8 cellular contexts compared by ENCODE assay signal in the genomic region with DNA sequence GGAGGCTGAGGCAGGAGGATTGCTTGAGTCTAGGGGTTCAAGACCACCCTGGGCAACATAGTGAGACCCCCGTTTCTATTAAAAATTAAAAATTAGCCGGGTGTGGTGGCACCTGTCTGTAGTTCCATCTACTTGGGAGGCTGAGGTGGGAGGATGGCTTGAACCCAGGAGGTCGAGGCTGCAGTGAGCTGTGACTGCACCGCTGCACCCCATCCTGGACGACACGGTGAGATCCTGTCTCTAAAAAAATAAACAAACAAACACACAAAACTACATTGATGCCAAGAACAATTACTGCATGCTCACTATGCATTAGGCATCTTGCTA. TPM values are rescaled to one million over a fixed set of nuclear protein-coding genes. Genes with fewer than 3 reads are reported as not detected.
DNase-seq lines count a peak whose midpoint lies in the region; ATAC-seq and TF ChIP-seq lines count a peak whose summit lies in the region.

No MANE protein-coding gene starts in this region.

- H3K36me3 ChIP-seq in WERI-Rb-1 (no peaks in the 10 kb centered on the region), sigmoid colon (no peaks in the 10 kb centered on the region)

- DNase-seq in WERI-Rb-1 (no peak), foreskin fibroblast (no peak), sigmoid colon (no peak), KBM-7 (no peak), GM19240 (ENCODE audit: insufficient read length, low spot score) (no peak)
- DNase-seq in activated naive CD4-positive, alpha-beta T cell treated with Interleukin-2 at 50 U/mL for 16 hours, result no peak

- H3K4me3 ChIP-seq in GM12875 (ENCODE audit: low read depth, low read length), result peak overlapping the region; percentile 50
- H3K4me3 ChIP-seq in WERI-Rb-1 (ENCODE audit: low read depth, low read length), result peak overlapping the region; percentile 58
- peak overlapping the region; percentile 64 to 88 for H3K4me3 ChIP-seq in foreskin fibroblast (ENCODE audit: low read depth in 1 of 2, low read length in 2 of 2)
- H3K4me3 ChIP-seq in sigmoid colon, result peak overlapping the region in 3 of 4 donors; percentile 85 to 97 (median 90)

- in situ Hi-C loops in KBM-7 (cut with MboI; ENCODE audit: low pct_unique_long_range_greater_than_20kb, low sequenced_read_pairs), result no loop called here

- TF ChIP-seq EP300 in sigmoid colon (IDR thresholded peaks at IDR 0.05), result no peak

- no peaks in the 10 kb centered on the region for H3K27me3 ChIP-seq in WERI-Rb-1 (ENCODE audit: insufficient read depth, low read depth, severe bottlenecking)
- no peaks in the 10 kb centered on the region for H3K27me3 ChIP-seq in sigmoid colon

- 37 to 73% methylated on average over 6 of the region's 6 CpGs for WGBS in sigmoid colon, 2 donors

- H3K27ac ChIP-seq in WERI-Rb-1 (peak overlapping the region; percentile 62), sigmoid colon (peak overlapping the region; percentile 66 to 84 (median 76))

- peaks cover 0 to 43% (median 31%) of the 10 kb centered on the region in 4 donors for H3K4me1 ChIP-seq in sigmoid colon

- no peak for ATAC-seq in GM19324 (IDR thresholded peaks at IDR 0.05; ENCODE audit: low FRiP score, unreplicated experiment)

- no peak for TF ChIP-seq CTCF in GM12875 (IDR thresholded peaks at IDR 0.05; ENCODE audit: borderline replicate concordance, insufficient read depth, low read depth, low read length)
- no peak for TF ChIP-seq CTCF in WERI-Rb-1 (IDR thresholded peaks at IDR 0.05; ENCODE audit: low read depth, low read length)
- TF ChIP-seq CTCF in foreskin fibroblast (IDR thresholded peaks at IDR 0.05; ENCODE audit: low read depth, low read length), result no peak
- TF ChIP-seq CTCF in sigmoid colon (IDR thresholded peaks at IDR 0.05), result no peak

- H3K9me3 ChIP-seq in WERI-Rb-1 (ENCODE audit: severe bottlenecking), result no peaks in the 10 kb centered on the region
- H3K9me3 ChIP-seq in sigmoid colon, result no peaks in the 10 kb centered on the region

- no peak for TF ChIP-seq POLR2A in sigmoid colon (IDR thresholded peaks at IDR 0.05)

- intact Hi-C loops in sigmoid colon (cut with DNase I), result loop anchor here (2.0 to 5.0 kb wide), 2 partner anchors 48 to 155 kb away; partner anchors contain the start of genes BRAT1, EIF3B and IQCE

RNA-seq across cellular contexts. Expression of gene CHST12, which starts 0.8 kb away (rescaled TPM):
- total RNA-seq in sigmoid colon, result 10 to 100 TPM in 3 of 4 donors, 1 to 10 TPM in 1; 7.5 to 10.9 (median 10.4) TPM
- 10 to 100 TPM in 1 of 3 donors, 1 to 10 TPM in 2; 1.2 to 11.9 (median 3.2) TPM for polyA plus RNA-seq in sigmoid colon

RNA-seq across cellular contexts. Expression of gene EIF3B, which starts 48.0 kb away (rescaled TPM):
- 100 to 1,000 TPM in 2 of 4 donors, 10 to 100 TPM in 2; 89.2 to 125 (median 103) TPM for total RNA-seq in sigmoid colon
- 100 to 1,000 TPM in 1 of 3 donors, 10 to 100 TPM in 2; 37.9 to 107 (median 47.4) TPM for polyA plus RNA-seq in sigmoid colon
